In the genomic region with DNA sequence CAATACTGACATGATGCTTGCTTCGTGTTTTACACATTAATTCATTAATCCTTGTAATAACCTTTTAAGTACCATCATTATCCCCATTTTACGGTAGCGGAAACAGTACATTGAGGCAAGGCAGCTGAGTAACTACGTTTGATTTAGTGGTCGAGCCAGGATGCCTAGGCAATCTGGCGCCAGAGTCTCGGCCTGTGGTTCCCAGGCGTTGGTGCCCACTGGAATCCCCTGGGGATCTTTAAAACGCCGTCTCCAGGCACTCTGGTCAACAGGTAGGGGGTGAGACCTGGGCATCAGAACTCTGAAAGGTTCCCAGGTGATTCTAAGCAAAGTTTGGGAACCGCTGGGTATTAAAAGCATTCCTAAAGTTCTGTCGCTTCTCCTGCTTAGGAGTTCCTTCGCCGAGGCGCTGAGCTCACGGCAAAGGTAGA, we compare ENCODE assay signal across 8 cellular contexts. TPM values are rescaled to one million over a fixed set of nuclear protein-coding genes. Genes with fewer than 3 reads are reported as not detected.
A peak's percentile ranks its signal among the peaks of the same experiment; 100 is the strongest.
DNase-seq lines count a peak whose midpoint lies in the region; ATAC-seq, FAIRE-seq and TF ChIP-seq lines count a peak whose summit lies in the region.

No MANE protein-coding gene starts in this region.

- TF ChIP-seq EP300 in suprapubic skin (IDR thresholded peaks at IDR 0.05), result no peak

- 22% methylated on average over 14 of the region's 16 CpGs for WGBS in suprapubic skin

- CTCF ChIA-PET in activated naive CD4-positive, alpha-beta T cell treated with anti-CD3 and anti-CD28 coated beads for 36 hours (lab: Charles Lee), result no interaction called here

- TF ChIP-seq CTCF in keratinocyte (optimal IDR thresholded peaks at IDR 0.05 in 1 of 3, IDR thresholded peaks at IDR 0.05 in 1 of 3, conservative IDR thresholded peaks at IDR 0.05 in 1 of 3; ENCODE audit: extremely low read depth in 1 of 3, insufficient read depth in 2 of 3, low read length in 3 of 3) (no peak), suprapubic skin (IDR thresholded peaks at IDR 0.05) (no peak)

- peaks cover 11% of the 10 kb centered on the region for H3K36me3 Mint-ChIP-seq in activated naive CD4-positive, alpha-beta T cell treated with anti-CD3 and anti-CD28 coated beads for 36 hours (ENCODE audit: low read depth)
- H3K36me3 Mint-ChIP-seq in activated T-helper 1 cell treated with anti-CD3 and anti-CD28 coated beads, Interleukin-12 subunit alpha, Interleukin-12 subunit beta, Interleukin-2, Interleukin-4 antibody, amounts not matched to agents 30 ng/mL and 10 ng/mL and 1 ng/mL, durations not matched to agents 14 hours and 24 hours and 36 hours (ENCODE audit: low read depth), result peaks cover 13% of the 10 kb centered on the region

- peak overlapping the region; percentile 93 for H3K4me2 ChIP-seq in keratinocyte (ENCODE audit: control insufficient read depth, extremely low read depth, insufficient read depth, low read depth, low read length)

- TF ChIP-seq POLR2A in suprapubic skin (IDR thresholded peaks at IDR 0.05), result no peak

- no peak for ATAC-seq in HG03342 (IDR thresholded peaks at IDR 0.05; ENCODE audit: unreplicated experiment)

- peak overlapping the region; percentile 65 for H2AFZ ChIP-seq in keratinocyte (ENCODE audit: control insufficient read depth, low read length)

- H3K27ac ChIP-seq in keratinocyte (ENCODE audit: control insufficient read depth, insufficient read depth, low read length) (peak overlapping the region; percentile 32), suprapubic skin (peak overlapping the region; percentile 88)

- H3K4me1 ChIP-seq in keratinocyte (ENCODE audit: control insufficient read depth, extremely low read depth, insufficient read depth, low read length) (peaks cover 3% of the 10 kb centered on the region), suprapubic skin (peaks cover 14% of the 10 kb centered on the region)

- H3K36me3 ChIP-seq in keratinocyte (ENCODE audit: control insufficient read depth in 2 of 2, extremely low read depth in 1 of 2, insufficient read depth in 2 of 2, low read length in 2 of 2) (no peaks in the 10 kb centered on the region), suprapubic skin (no peaks in the 10 kb centered on the region)

- no peaks in the 10 kb centered on the region for H4K20me1 ChIP-seq in keratinocyte (ENCODE audit: control insufficient read depth, extremely low read depth, insufficient read depth, low read length)

- no peak for FAIRE-seq in keratinocyte (lab: Jason Lieb, UNC)

- H3K9me3 Mint-ChIP-seq in activated naive CD4-positive, alpha-beta T cell treated with anti-CD3 and anti-CD28 coated beads for 36 hours, result no peaks in the 10 kb centered on the region
- no peaks in the 10 kb centered on the region for H3K9me3 Mint-ChIP-seq in activated T-helper 1 cell treated with anti-CD3 and anti-CD28 coated beads, Interleukin-12 subunit alpha, Interleukin-12 subunit beta, Interleukin-2, Interleukin-4 antibody, amounts not matched to agents 30 ng/mL and 10 ng/mL and 1 ng/mL, durations not matched to agents 14 hours and 24 hours and 36 hours

- intact Hi-C loops in activated naive CD4-positive, alpha-beta T cell treated with anti-CD3 and anti-CD28 coated beads for 36 hours (cut with micrococcal nuclease), result loop anchor here (5.0 kb wide), 1 partner anchor 415 kb away; a partner anchor contains a TSS
- intact Hi-C loops in activated T-helper 1 cell treated with anti-CD3 and anti-CD28 coated beads, Interleukin-12 subunit alpha, Interleukin-12 subunit beta, Interleukin-2, Interleukin-4 antibody, amounts not matched to agents 30 ng/mL and 10 ng/mL and 1 ng/mL, durations not matched to agents 14 hours and 24 hours and 36 hours (cut with micrococcal nuclease), result loop anchor here (2.0 kb wide), 2 partner anchors 33 to 467 kb away; a partner anchor contains a TSS

- peak overlapping the region; percentile 80 for H3K4me3 Mint-ChIP-seq in activated naive CD4-positive, alpha-beta T cell treated with anti-CD3 and anti-CD28 coated beads for 36 hours
- peak overlapping the region; percentile 80 for H3K4me3 Mint-ChIP-seq in activated T-helper 1 cell treated with anti-CD3 and anti-CD28 coated beads, Interleukin-12 subunit alpha, Interleukin-12 subunit beta, Interleukin-2, Interleukin-4 antibody, amounts not matched to agents 30 ng/mL and 10 ng/mL and 1 ng/mL, durations not matched to agents 14 hours and 24 hours and 36 hours

- H3K4me3 ChIP-seq in keratinocyte (ENCODE audit: control insufficient read depth in 2 of 3, extremely low read depth in 1 of 3, insufficient read depth in 2 of 3, low read depth in 1 of 3, low read length in 3 of 3) (peak overlapping the region; percentile 73 to 94 (median 79)), suprapubic skin (peak overlapping the region; percentile 99)

- peaks cover 27% of the 10 kb centered on the region for H3K4me1 Mint-ChIP-seq in activated naive CD4-positive, alpha-beta T cell treated with anti-CD3 and anti-CD28 coated beads for 36 hours (ENCODE audit: low read depth)
- H3K4me1 Mint-ChIP-seq in activated T-helper 1 cell treated with anti-CD3 and anti-CD28 coated beads, Interleukin-12 subunit alpha, Interleukin-12 subunit beta, Interleukin-2, Interleukin-4 antibody, amounts not matched to agents 30 ng/mL and 10 ng/mL and 1 ng/mL, durations not matched to agents 14 hours and 24 hours and 36 hours (ENCODE audit: low read depth), result peaks cover 24% of the 10 kb centered on the region

- H3K9me3 ChIP-seq in keratinocyte (ENCODE audit: control insufficient read depth, low read depth, low read length), result no peaks in the 10 kb centered on the region
- H3K9me3 ChIP-seq in suprapubic skin, result no peaks in the 10 kb centered on the region

- no peaks in the 10 kb centered on the region for H3K9me1 ChIP-seq in keratinocyte (ENCODE audit: control insufficient read depth, extremely low read depth, insufficient read depth, low read length)

- H3K27me3 ChIP-seq in keratinocyte (ENCODE audit: control insufficient read depth, extremely low read depth, insufficient read depth, low read length) (no peaks in the 10 kb centered on the region), suprapubic skin (no peaks in the 10 kb centered on the region)

- DNase-seq in activated naive CD4-positive, alpha-beta T cell treated with anti-CD3 and anti-CD28 coated beads for 36 hours, result no peak
- DNase-seq in activated naive CD4-positive, alpha-beta T cell treated with anti-CD3 and anti-CD28 coated beads, Interleukin-2, amount 50 U/mL, for 16 hours, result no peak
- DNase-seq in activated T-helper 1 cell treated with anti-CD3 and anti-CD28 coated beads, Interleukin-12 subunit alpha, Interleukin-12 subunit beta, Interleukin-2, Interleukin-4 antibody, amounts not matched to agents 30 ng/mL and 10 ng/mL and 1 ng/mL, durations not matched to agents 14 hours and 24 hours and 36 hours (ENCODE audit: low spot score), result no peak
- DNase-seq in keratinocyte (ENCODE audit: low read depth, low spot score) (no peak), suprapubic skin (ENCODE audit: low spot score in 2 of 2) (no peak), HUDEP-2 (lab: John Stamatoyannopoulos, UW; ENCODE audit: unreplicated experiment in 76 of 76) (no peak), kidney tubule cell (ENCODE audit: low spot score) (no peak)

- peaks cover 3% of the 10 kb centered on the region for H3K79me2 ChIP-seq in keratinocyte (ENCODE audit: control insufficient read depth, insufficient read depth, low read length)

- dilution Hi-C loops in keratinocyte (cut with MboI; ENCODE audit: extremely low pct_ligation_motif_present, low sequenced_read_pairs), result no loop called here

- peak overlapping the region; percentile 60 for H3K9ac ChIP-seq in keratinocyte (ENCODE audit: control insufficient read depth, extremely low read depth, insufficient read depth, low read length)

- H3K27me3 Mint-ChIP-seq in activated naive CD4-positive, alpha-beta T cell treated with anti-CD3 and anti-CD28 coated beads for 36 hours (ENCODE audit: low read depth), result no peaks in the 10 kb centered on the region
- H3K27me3 Mint-ChIP-seq in activated T-helper 1 cell treated with anti-CD3 and anti-CD28 coated beads, Interleukin-12 subunit alpha, Interleukin-12 subunit beta, Interleukin-2, Interleukin-4 antibody, amounts not matched to agents 30 ng/mL and 10 ng/mL and 1 ng/mL, durations not matched to agents 14 hours and 24 hours and 36 hours (ENCODE audit: insufficient read depth), result peaks cover 14% of the 10 kb centered on the region

- peak overlapping the region; percentile 57 for H3K27ac Mint-ChIP-seq in activated naive CD4-positive, alpha-beta T cell treated with anti-CD3 and anti-CD28 coated beads for 36 hours
- H3K27ac Mint-ChIP-seq in activated T-helper 1 cell treated with anti-CD3 and anti-CD28 coated beads, Interleukin-12 subunit alpha, Interleukin-12 subunit beta, Interleukin-2, Interleukin-4 antibody, amounts not matched to agents 30 ng/mL and 10 ng/mL and 1 ng/mL, durations not matched to agents 14 hours and 24 hours and 36 hours, result peak overlapping the region; percentile 30

RNA-seq across cellular contexts. Expression of a gene that starts 1.0 kb away (rescaled TPM):
- total RNA-seq in activated naive CD4-positive, alpha-beta T cell treated with anti-CD3 and anti-CD28 coated beads for 36 hours, result 10 to 100 TPM; 14.6 to 16.3 TPM
- total RNA-seq in activated T-helper 1 cell treated with anti-CD3 and anti-CD28 coated beads, Interleukin-12 subunit alpha, Interleukin-12 subunit beta, Interleukin-2, Interleukin-4 antibody, amounts not matched to agents 30 ng/mL and 10 ng/mL and 1 ng/mL, durations not matched to agents 14 hours and 24 hours and 36 hours, result 17.2 and 19.2 TPM in 2 replicates
- polyA plus RNA-seq in keratinocyte, result 11.2 to 17.9 TPM (median 11.5 TPM) in 3 replicates
- 18.8 TPM for polyA plus RNA-seq in keratinocyte (2011; ENCODE audit: low read depth)
- polyA plus RNA-seq in keratinocyte (2011; cell fraction: cytosol; rRNA removed), result 11.6 and 14.4 TPM in 2 replicates
- polyA plus RNA-seq in keratinocyte (2011; cell fraction: nucleus; rRNA removed), result 14.8 and 17.4 TPM in 2 replicates
- polyA plus RNA-seq in keratinocyte (2012; ENCODE audit: low replicate concordance), result 8.9 and 12.4 TPM in 2 replicates
- polyA minus RNA-seq in keratinocyte, result 10.3 to 13.6 TPM (median 10.9 TPM) in 3 replicates
- polyA minus RNA-seq in keratinocyte (2011; cell fraction: cytosol; rRNA and poly(A)+ RNA removed), result 6.7 TPM
- 3.2 and 8.8 TPM in 2 replicates for polyA minus RNA-seq in keratinocyte (2011; cell fraction: nucleus; rRNA and poly(A)+ RNA removed)
- total RNA-seq in suprapubic skin, result 10 to 100 TPM; 12.7 to 17.1 (median 16.4) TPM
